ENCODE assay signal across 8 cellular contexts in genomic region chr1:21261551-21262281, GRCh38. TPM values are rescaled to one million over a fixed set of nuclear protein-coding genes. Genes with fewer than 3 reads are reported as not detected.
DNase-seq lines count a peak whose midpoint lies in the region; ATAC-seq and TF ChIP-seq lines count a peak whose summit lies in the region.

No MANE protein-coding gene starts in this region.

- no peaks in the 10 kb centered on the region for H3K27me3 Mint-ChIP-seq in activated naive CD8-positive, alpha-beta T cell

- peaks cover 5% of the 10 kb centered on the region for H3K36me3 ChIP-seq in HUES48 (ENCODE audit: control insufficient read depth, insufficient read depth, low read length)
- H3K36me3 ChIP-seq in trophoblast cell (ENCODE audit: control insufficient read depth in 1 of 2, insufficient read depth in 2 of 2, low read length in 2 of 2): peaks cover 9 to 10% of the 10 kb centered on the region in 2 experiments
- H3K36me3 ChIP-seq in OCI-LY7 (ENCODE audit: insufficient read depth, low read length): no peaks in the 10 kb centered on the region

- peaks cover 3% of the 10 kb centered on the region for H3K79me1 ChIP-seq in trophoblast cell (ENCODE audit: low read length)

- 0 out of 2 replicates have a peak overlapping the region, but pooled peaks have one; percentile 18 for H3K9ac ChIP-seq in HUES48 (ENCODE audit: low read depth, low read length)
- no peak overlapping the region for H3K9ac ChIP-seq in trophoblast cell (ENCODE audit: low read length)

- H3K27ac Mint-ChIP-seq in activated naive CD8-positive, alpha-beta T cell: peak overlapping the region; percentile 81

- H3K4me3 ChIP-seq in AG10803 (ENCODE audit: low read length) (peak overlapping the region; percentile 37), HUES48 (ENCODE audit: low read depth, low read length) (no peak overlapping the region), trophoblast cell (ENCODE audit: low read depth, low read length) (no peak overlapping the region), OCI-LY7 (ENCODE audit: low read depth, low read length, poor library complexity, severe bottlenecking) (no peak overlapping the region)

- H3K4me1 ChIP-seq in HUES48 (ENCODE audit: control insufficient read depth, insufficient read depth, low read length) (0 out of 2 replicates have a peak, but pooled peaks cover 10% of the 10 kb centered on the region), trophoblast cell (ENCODE audit: control insufficient read depth in 1 of 2, insufficient read depth in 2 of 2, low read length in 2 of 2) (peaks cover 12 to 16% of the 10 kb centered on the region in 2 experiments), OCI-LY7 (ENCODE audit: insufficient read depth, low read length, poor library complexity, severe bottlenecking) (peaks cover 7% of the 10 kb centered on the region)

- H3K4me2 ChIP-seq in trophoblast cell (ENCODE audit: low read length) (no peak overlapping the region), OCI-LY7 (ENCODE audit: low read length) (no peak overlapping the region)

- no peak overlapping the region for H3K23ac ChIP-seq in trophoblast cell (ENCODE audit: low read length)

- H2AK5ac ChIP-seq in trophoblast cell (ENCODE audit: low read length): no peak overlapping the region

- H3K9me3 ChIP-seq in HUES48 (ENCODE audit: control insufficient read depth, insufficient read depth, low read length) (no peaks in the 10 kb centered on the region), trophoblast cell (ENCODE audit: insufficient read depth, low read depth, low read length) (no peaks in the 10 kb centered on the region), OCI-LY7 (ENCODE audit: low read length) (no peaks in the 10 kb centered on the region)

- H4K20me1 ChIP-seq in OCI-LY7 (ENCODE audit: insufficient read depth, low read length): no peaks in the 10 kb centered on the region

- H2BK12ac ChIP-seq in trophoblast cell (ENCODE audit: low read length): no peak overlapping the region

- H3K4ac ChIP-seq in trophoblast cell (ENCODE audit: low read depth, low read length): no peak overlapping the region

- no peaks in the 10 kb centered on the region for H3K9me2 ChIP-seq in OCI-LY7 (ENCODE audit: insufficient read depth, low read length)

- no CpG with 5 or more reads among the region's 20 CpGs for WGBS in trophoblast cell (ENCODE audit: extremely low coverage, insufficient coverage, insufficient read length)

- H4K91ac ChIP-seq in trophoblast cell (ENCODE audit: low read depth, low read length): peak overlapping the region; percentile 38

- no TSS peak for BruUV-seq in OCI-LY7 (replicated peaks; lab: Mats Ljungman, UMichigan)

- H3K18ac ChIP-seq in trophoblast cell (ENCODE audit: low read length): peak overlapping the region; percentile 8

- H2BK5ac ChIP-seq in trophoblast cell (ENCODE audit: low read depth, low read length, poor library complexity): no peak overlapping the region

- no peak overlapping the region for H2AFZ ChIP-seq in trophoblast cell (ENCODE audit: insufficient read depth, low read length, poor library complexity)
- no peak overlapping the region for H2AFZ ChIP-seq in OCI-LY7 (ENCODE audit: low read length)

- peak overlapping the region; percentile 73 for H3K27ac ChIP-seq in HUES48 (ENCODE audit: low read depth, low read length)
- peak overlapping the region; percentile 18 for H3K27ac ChIP-seq in trophoblast cell (ENCODE audit: low read depth, low read length)
- H3K27ac ChIP-seq in OCI-LY7 (ENCODE audit: low read depth, low read length, poor library complexity, severe bottlenecking): no peak overlapping the region

- H3K36me3 Mint-ChIP-seq in activated naive CD8-positive, alpha-beta T cell: peaks cover 5% of the 10 kb centered on the region

- CTCF ChIA-PET in OCI-LY7 (lab: Charles Lee; ENCODE audit: unreplicated experiment): interaction anchor here (0.7 kb wide), 1 partner anchor 9 kb away, joined by 3 read pairs; no protein-coding TSS in a partner anchor

- H3K79me2 ChIP-seq in trophoblast cell (ENCODE audit: control insufficient read depth, insufficient read depth, low read length, poor library complexity) (no peaks in the 10 kb centered on the region), OCI-LY7 (ENCODE audit: insufficient read depth, low read depth, low read length) (no peaks in the 10 kb centered on the region)

- H2BK120ac ChIP-seq in trophoblast cell (ENCODE audit: insufficient read depth, low read length, poor library complexity): peak overlapping the region; percentile 14

- peak overlapping the region; percentile 6 for H3K4me3 Mint-ChIP-seq in activated naive CD8-positive, alpha-beta T cell

- no peaks in the 10 kb centered on the region for H3K9me3 Mint-ChIP-seq in activated naive CD8-positive, alpha-beta T cell (ENCODE audit: low read depth)

- no peaks in the 10 kb centered on the region for H3K27me3 ChIP-seq in HUES48 (ENCODE audit: control insufficient read depth, insufficient read depth, low read length)
- H3K27me3 ChIP-seq in trophoblast cell (ENCODE audit: insufficient read depth, low read length): no peaks in the 10 kb centered on the region

- peak; percentile 95 for DNase-seq in AG10803 (ENCODE audit: low read depth)
- peak; percentile 92 for DNase-seq in cardiac septum (ENCODE audit: low spot score)
- peak in 1 of 2 donors; percentile 25 for DNase-seq in trophoblast cell
- no peak for DNase-seq in activated CD4-positive, CD25-positive, alpha-beta regulatory T cell (lab: John Stamatoyannopoulos, UW)
- DNase-seq in OCI-LY7 (ENCODE audit: low spot score): no peak

- H3K4me1 Mint-ChIP-seq in activated naive CD8-positive, alpha-beta T cell (ENCODE audit: low read depth): peaks cover 46% of the 10 kb centered on the region

- peak overlapping the region; percentile 3 for H4K8ac ChIP-seq in trophoblast cell (ENCODE audit: low read depth, low read length)

- POLR2A ChIA-PET in OCI-LY7 (lab: Charles Lee): no interaction called here

- ATAC-seq in GM18873 (IDR thresholded peaks at IDR 0.05; ENCODE audit: low FRiP score, unreplicated experiment): no peak

- no peak overlapping the region for H4K12ac ChIP-seq in trophoblast cell (ENCODE audit: low read depth, low read length)

- no peak overlapping the region for H3K14ac ChIP-seq in trophoblast cell (ENCODE audit: low read length)

- intact Hi-C loops in cardiac septum (cut with DNase I) (loop anchor here (2.0 to 5.0 kb wide), 2 partner anchors 83 to 326 kb away; no protein-coding TSS in a partner anchor), OCI-LY7 (cut with micrococcal nuclease; ENCODE audit: unreplicated experiment) (no loop called here)

- no peak for TF ChIP-seq CTCF in AG10803 (conservative IDR thresholded peaks at IDR 0.05; ENCODE audit: low read length)
- TF ChIP-seq CTCF in OCI-LY7 (conservative IDR thresholded peaks at IDR 0.05; ENCODE audit: low read length): no peak

RNA-seq across cellular contexts. Expression of gene ECE1, which starts 28.5 kb away (rescaled TPM):
- total RNA-seq in cardiac septum (55.8 TPM), OCI-LY7 (2022) (25.3 and 32.8 TPM in 2 replicates)
- polyA plus RNA-seq in trophoblast cell (2013): 50.0 and 52.3 TPM in 2 replicates
- 13.5 and 20.0 TPM in 2 replicates for total RNA-seq in OCI-LY7 (2014; rRNA removed; shearing (Covaris generic))

Comparison
In these comparisons a context has a peak if more than half of its experiments do, and no peak if none do; other contexts are left out.
1. DNase-seq: peak in AG10803 (single experiment) and cardiac septum (single experiment); none in activated CD4-positive, CD25-positive, alpha-beta regulatory T cell (0 of 4) and OCI-LY7 (single experiment).